In genomic region chr18:70335892-70336726, GRCh38 we compare ENCODE assay signal across 1 cellular context.
TF ChIP-seq lines count a peak whose summit lies in the region.

No MANE protein-coding gene starts in this region.

TF ChIP-seq in GM23338, 12 proteins besides CTCF, POLR2A, EP300 and RAD21 (continued from another document):
- TF ChIP-seq REST (IDR thresholded peaks at IDR 0.05; ENCODE audit: unreplicated experiment) (no peak), CREB1 (CRISPR knock-in tag; IDR thresholded peaks at IDR 0.05; ENCODE audit: low read depth) (no peak)
